In the genomic region with DNA sequence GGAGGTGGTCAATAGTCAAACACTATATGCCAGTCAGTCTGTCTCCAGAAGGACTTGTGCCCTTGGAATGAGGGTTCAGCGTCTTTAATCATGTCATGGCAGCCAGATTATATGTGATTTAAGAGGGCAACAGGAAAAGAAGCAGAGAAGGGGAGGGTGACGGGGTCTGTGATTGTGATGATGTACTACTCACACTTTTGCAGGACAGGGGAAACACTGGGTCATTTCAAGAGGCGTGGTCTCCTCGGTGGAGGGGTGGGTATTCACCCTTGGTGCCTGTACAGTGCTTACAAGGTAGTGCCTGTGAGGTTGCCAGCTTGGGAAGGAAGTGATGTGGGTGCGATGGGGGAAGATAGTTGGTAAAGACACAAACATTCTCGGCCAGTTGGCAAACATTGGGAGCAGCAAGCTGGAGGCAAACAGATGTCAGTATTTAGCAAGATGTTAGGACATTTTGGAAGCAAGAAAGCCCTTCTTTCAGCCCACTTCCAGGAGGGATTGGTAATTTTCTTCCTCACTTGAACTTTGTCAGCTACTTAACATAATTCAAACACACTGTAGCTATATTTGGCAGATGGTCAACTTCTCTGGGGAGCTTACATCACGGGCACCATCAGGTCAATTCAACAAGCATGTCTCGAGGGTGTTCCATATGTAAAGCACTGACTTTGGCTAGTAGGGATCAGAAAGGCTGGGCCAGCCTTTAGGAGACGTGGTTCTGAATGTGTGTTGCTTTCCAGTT, we compare ENCODE assay signal across 15 cellular contexts. TPM values are rescaled to one million over a fixed set of nuclear protein-coding genes. Genes with fewer than 3 reads are reported as not detected.
DNase-seq lines count a peak whose midpoint lies in the region; ATAC-seq and TF ChIP-seq lines count a peak whose summit lies in the region.
"Had no signal": no experiment of that assay in that cellular context is flagged by ENCODE, and none has a peak within 500 bp of the region (broad histone marks: within the 10 kb centered on the region; RNA-seq: fewer than 3 reads in every experiment).

No MANE protein-coding gene starts in this region.

- peak overlapping the region; percentile 57 for H3K4me2 ChIP-seq in BLaER1

- H3K27me3 Mint-ChIP-seq in chondrocyte (ENCODE audit: low read depth) (no peaks in the 10 kb centered on the region), endothelial cell (ENCODE audit: unreplicated experiment) (no peaks in the 10 kb centered on the region)

- H3K4me1 Mint-ChIP-seq in chondrocyte (ENCODE audit: low read depth) (peaks cover 8% of the 10 kb centered on the region), endothelial cell (ENCODE audit: unreplicated experiment) (peaks cover 35% of the 10 kb centered on the region)
- H3K4me1 Mint-ChIP-seq: activated naive CD4-positive, alpha-beta T cell treated with anti-CD3 and anti-CD28 coated beads, Interleukin-2, amount 10 ng/mL, durations not matched to agents 7 days and 5 days had no signal

- H3K4me1 ChIP-seq in BLaER1 (peaks cover 31% of the 10 kb centered on the region), mucosa of descending colon (ENCODE audit: low read depth) (peaks cover 3% of the 10 kb centered on the region)

- H3K36me3 Mint-ChIP-seq in chondrocyte (ENCODE audit: low read depth) = no peaks in the 10 kb centered on the region
- peaks cover 4% of the 10 kb centered on the region for H3K36me3 Mint-ChIP-seq in endothelial cell (ENCODE audit: low read depth, unreplicated experiment)
- H3K36me3 Mint-ChIP-seq: activated naive CD4-positive, alpha-beta T cell treated with anti-CD3 and anti-CD28 coated beads, Interleukin-2, amount 10 ng/mL, durations not matched to agents 7 days and 5 days had no signal

- no peak overlapping the region for H3K27ac Mint-ChIP-seq in chondrocyte (ENCODE audit: unreplicated experiment)
- no peak overlapping the region for H3K27ac Mint-ChIP-seq in endothelial cell (ENCODE audit: unreplicated experiment)
- H3K27ac Mint-ChIP-seq: activated naive CD4-positive, alpha-beta T cell treated with anti-CD3 and anti-CD28 coated beads, Interleukin-2, amount 10 ng/mL, durations not matched to agents 7 days and 5 days had no signal

- no peaks in the 10 kb centered on the region for H4K20me1 ChIP-seq in BLaER1

- H3K4me3 Mint-ChIP-seq in chondrocyte (ENCODE audit: unreplicated experiment) (no peak overlapping the region), endothelial cell (ENCODE audit: unreplicated experiment) (no peak overlapping the region)
- H3K4me3 Mint-ChIP-seq: activated naive CD4-positive, alpha-beta T cell treated with anti-CD3 and anti-CD28 coated beads, Interleukin-2, amount 10 ng/mL, durations not matched to agents 7 days and 5 days; neural crest cell had no signal

- H3K36me3 ChIP-seq in BLaER1 (no peaks in the 10 kb centered on the region), mucosa of descending colon (ENCODE audit: low read depth) (no peaks in the 10 kb centered on the region)

- H3K4me3 ChIP-seq in BLaER1 (no peak overlapping the region), astrocyte of the spinal cord (ENCODE audit: low read depth, low read length) (no peak overlapping the region), mucosa of descending colon (no peak overlapping the region)

- H3K27me3 ChIP-seq in BLaER1 = no peaks in the 10 kb centered on the region

- H3K9me3 ChIP-seq in BLaER1 (peaks cover 2% of the 10 kb centered on the region), mucosa of descending colon (no peaks in the 10 kb centered on the region)

- TF ChIP-seq CTCF in astrocyte of the spinal cord (IDR thresholded peaks at IDR 0.05; ENCODE audit: low read depth, low read length) = no peak
- no peak for TF ChIP-seq CTCF in mucosa of descending colon (IDR thresholded peaks at IDR 0.05)
- TF ChIP-seq CTCF in chondrocyte (IDR thresholded peaks at IDR 0.05) = no peak
- no peak for TF ChIP-seq CTCF in endothelial cell (IDR thresholded peaks at IDR 0.05; ENCODE audit: unreplicated experiment)

- H3K27ac ChIP-seq in BLaER1 = no peak overlapping the region

- intact Hi-C loops in mucosa of descending colon (cut with DNase I, micrococcal nuclease) = no loop called here

- in situ Hi-C loops in astrocyte of the spinal cord (cut with HindIII; ENCODE audit: low sequenced_read_pairs) = no loop called here

- H3K9ac ChIP-seq in BLaER1 = no peak overlapping the region

- ATAC-seq in mucosa of descending colon = peak; percentile 34
- ATAC-seq in GM18520 (IDR thresholded peaks at IDR 0.05; ENCODE audit: unreplicated experiment) = no peak
- ATAC-seq: left lobe of liver, Panc1 had no signal

- H3K9me3 Mint-ChIP-seq in chondrocyte (ENCODE audit: low read depth) (no peaks in the 10 kb centered on the region), endothelial cell (ENCODE audit: unreplicated experiment) (no peaks in the 10 kb centered on the region)
- H3K9me3 Mint-ChIP-seq: activated naive CD4-positive, alpha-beta T cell treated with anti-CD3 and anti-CD28 coated beads, Interleukin-2, amount 10 ng/mL, durations not matched to agents 7 days and 5 days had no signal

- peak; percentile 22 for DNase-seq in NCI-H1092 (lab: John Stamatoyannopoulos, UW)
- peak; percentile 37 for DNase-seq in astrocyte of the spinal cord (ENCODE audit: low read depth, low spot score)
- DNase-seq in mucosa of descending colon = no peak
- no peak for DNase-seq in chondrocyte (ENCODE audit: low spot score)
- DNase-seq in endothelial cell (ENCODE audit: low spot score) = no peak
- no peak for DNase-seq in SHP77 (lab: John Stamatoyannopoulos, UW)
- DNase-seq: activated naive CD4-positive, alpha-beta T cell treated with anti-CD3 and anti-CD28 coated beads, Interleukin-2, amount 10 ng/mL, durations not matched to agents 7 days and 5 days; KBM-7; NCI-H2029; stimulated activated CD8-positive, alpha-beta memory T cell treated with anti-CD3 and anti-CD28 coated beads, Interleukin-4, amount 100 ng/mL, for 48 hours had no signal

RNA-seq across cellular contexts. Expression of a gene that starts 30.2 kb away (rescaled TPM):
- total RNA-seq in mucosa of descending colon (10 to 100 TPM; 35.4 to 78.3 (median 73.5) TPM), chondrocyte (27.1 to 38.4 TPM (median 31.9 TPM) in 3 replicates), endothelial cell (ENCODE audit: unreplicated experiment) (250 TPM)

Comparison
In these comparisons a context has a peak if more than half of its experiments do, and no peak if none do; other contexts are left out.
1. DNase-seq: peak in NCI-H1092 (single experiment) and astrocyte of the spinal cord (single experiment); none in mucosa of descending colon (0 of 3), chondrocyte (single experiment), endothelial cell (single experiment) and SHP77 (0 of 2).